1 cellular context compared by ENCODE assay signal in the genomic region with DNA sequence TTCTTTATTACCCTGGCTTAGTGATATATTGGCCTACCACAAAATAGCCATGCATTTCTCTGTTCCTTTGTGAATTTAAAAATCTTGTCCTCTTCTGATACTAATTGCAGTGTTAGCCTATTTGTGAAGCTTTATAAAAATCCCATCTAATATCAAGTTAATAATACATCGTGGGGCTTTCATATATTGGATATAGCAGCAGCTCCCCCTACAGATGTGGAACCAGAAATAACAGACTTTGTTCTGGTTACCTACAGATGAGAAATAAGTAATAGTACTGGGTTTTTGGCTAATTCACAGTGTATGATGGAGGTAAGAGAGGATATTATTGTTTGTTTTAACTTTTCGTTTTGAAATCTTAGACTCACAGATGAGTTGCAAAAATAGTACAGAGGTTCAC.
TF ChIP-seq lines count a peak whose summit lies in the region.

No MANE protein-coding gene starts in this region.

TF ChIP-seq in HCT116, 20 proteins besides CTCF, POLR2A, EP300 and RAD21 (continued from another document):
- TF ChIP-seq CEBPB (IDR thresholded peaks at IDR 0.05; ENCODE audit: low read depth) = no peak
- TF ChIP-seq ZFX (IDR thresholded peaks at IDR 0.05) = no peak
- no peak for TF ChIP-seq CBX3 (IDR thresholded peaks at IDR 0.05; ENCODE audit: low read depth)
- TF ChIP-seq, protein P1, sequence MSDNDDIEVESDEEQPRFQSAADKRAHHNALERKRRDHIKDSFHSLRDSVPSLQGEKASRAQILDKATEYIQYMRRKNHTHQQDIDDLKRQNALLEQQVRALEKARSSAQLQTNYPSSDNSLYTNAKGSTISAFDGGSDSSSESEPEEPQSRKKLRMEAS (IDR thresholded peaks at IDR 0.05) = no peak
- no peak for TF ChIP-seq SP1 (IDR thresholded peaks at IDR 0.05; ENCODE audit: low read depth)
